Comparison of ENCODE assay signal across 16 cellular contexts in the genomic region with DNA sequence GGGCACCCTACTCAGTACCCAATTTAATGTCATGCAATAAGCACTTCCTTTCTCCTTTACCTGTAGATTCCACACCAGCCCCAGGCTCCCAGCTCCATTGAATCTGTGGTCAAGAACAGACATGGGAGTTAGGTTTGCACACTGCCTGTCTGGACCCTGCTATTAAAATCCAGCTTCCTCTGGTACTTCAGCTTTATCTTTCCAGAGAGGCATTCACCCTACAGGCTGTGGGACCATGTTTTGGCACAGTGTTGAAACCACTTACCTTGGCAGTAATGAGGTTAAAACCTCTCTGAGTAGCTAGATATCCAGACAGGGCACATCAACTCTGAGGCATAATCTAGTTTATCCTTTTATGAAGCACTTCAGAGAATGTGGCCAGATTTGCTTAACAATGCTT.
A peak's percentile ranks its signal among the peaks of the same experiment; 100 is the strongest.
DNase-seq lines count a peak whose midpoint lies in the region; ATAC-seq and TF ChIP-seq lines count a peak whose summit lies in the region.
"Had no signal": no experiment of that assay in that cellular context is flagged by ENCODE, and none has a peak within 500 bp of the region (broad histone marks: within the 10 kb centered on the region; RNA-seq: fewer than 3 reads in every experiment).

No MANE protein-coding gene starts in this region.

- no peaks in the 10 kb centered on the region for H3K27me3 Mint-ChIP-seq in activated CD4-positive, alpha-beta memory T cell treated with anti-CD3 and anti-CD28 coated beads for 36 hours
- H3K27me3 Mint-ChIP-seq: CD4-positive, alpha-beta T cell had no signal

- H3K9ac ChIP-seq in parathyroid adenoma = no peak overlapping the region

- H3K27ac ChIP-seq in right atrium auricular region = no peak overlapping the region
- peak overlapping the region in 5 of 10 donors; percentile 6 to 73 (median 54) for H3K27ac ChIP-seq in heart right ventricle
- peak overlapping the region; percentile 32 for H3K27ac ChIP-seq in parathyroid adenoma
- H3K27ac ChIP-seq: 22Rv1, A549, C4-2B had no signal

- TF ChIP-seq CTCF in right atrium auricular region (IDR thresholded peaks at IDR 0.05) = no peak
- TF ChIP-seq CTCF in heart right ventricle (IDR thresholded peaks at IDR 0.05) = no peak
- TF ChIP-seq CTCF in parathyroid adenoma (IDR thresholded peaks at IDR 0.05) = no peak

- no peak overlapping the region for H3K4me3 ChIP-seq in right atrium auricular region
- no peak overlapping the region for H3K4me3 ChIP-seq in heart right ventricle
- no peak overlapping the region for H3K4me3 ChIP-seq in parathyroid adenoma (ENCODE audit: low read depth, low read length)
- H3K4me3 ChIP-seq: A549, GM23338 had no signal

- peaks cover 3% of the 10 kb centered on the region for H3K9me3 Mint-ChIP-seq in activated CD4-positive, alpha-beta memory T cell treated with anti-CD3 and anti-CD28 coated beads for 36 hours
- H3K9me3 Mint-ChIP-seq: CD4-positive, alpha-beta T cell; GM23338 had no signal

- H3K4me3 Mint-ChIP-seq in activated CD4-positive, alpha-beta memory T cell treated with anti-CD3 and anti-CD28 coated beads for 36 hours = no peak overlapping the region
- H3K4me3 Mint-ChIP-seq: CD4-positive, alpha-beta T cell; GM23338 had no signal

- DNase-seq in NCI-H1092 (lab: John Stamatoyannopoulos, UW) = peak; percentile 0
- no peak for DNase-seq in NCI-H1092 treated with DMSO at 0.1 percent for 48 hours (lab: John Stamatoyannopoulos, UW)
- no peak for DNase-seq in Right ventricle myocardium superior
- no peak for DNase-seq in right atrium auricular region (ENCODE audit: low spot score)
- DNase-seq in heart right ventricle = no peak
- DNase-seq in activated CD4-positive, alpha-beta memory T cell treated with anti-CD3 and anti-CD28 coated beads for 36 hours = no peak
- DNase-seq: AML-193; Caco-2; CD4-positive, alpha-beta T cell; HCEC 1CT had no signal

- no peak overlapping the region for H3K4me2 ChIP-seq in parathyroid adenoma (ENCODE audit: low read length)
- H3K4me2 ChIP-seq: A549, GM23338 had no signal

- H3K9me3 ChIP-seq in right atrium auricular region = no peaks in the 10 kb centered on the region
- H3K9me3 ChIP-seq in heart right ventricle = peaks cover 0 to 3% (median 0%) of the 10 kb centered on the region in 11 donors
- H3K9me3 ChIP-seq in parathyroid adenoma (ENCODE audit: control insufficient read depth, low read length) = no peaks in the 10 kb centered on the region
- H3K9me3 ChIP-seq: A549, Caco-2 had no signal

- POLR2A ChIA-PET in activated CD4-positive, alpha-beta memory T cell treated with anti-CD3 and anti-CD28 coated beads for 36 hours (lab: Charles Lee) = no interaction called here

- ATAC-seq in Right ventricle myocardium superior (ENCODE audit: poor library complexity) (peak; percentile 90), heart right ventricle (peak in 6 of 8 donors; percentile 35 to 83 (median 57)), HG03432 (IDR thresholded peaks at IDR 0.05; ENCODE audit: unreplicated experiment) (no peak)
- ATAC-seq: A549, GM23338 had no signal

- H3K4me1 ChIP-seq in right atrium auricular region (peaks cover 0 to 8% of the 10 kb centered on the region in 2 donors), heart right ventricle (peaks cover 0 to 22% (median 6%) of the 10 kb centered on the region in 9 donors), parathyroid adenoma (peaks cover 4% of the 10 kb centered on the region)
- H3K4me1 ChIP-seq: A549, Caco-2 had no signal

- intact Hi-C loops in Right ventricle myocardium superior (cut with DNase I) (loop anchor here (10.0 kb wide), 1 partner anchor 54 kb away; no protein-coding TSS in a partner anchor), heart right ventricle (cut with DNase I) (no loop called here)
- intact Hi-C loops in activated CD4-positive, alpha-beta memory T cell treated with anti-CD3 and anti-CD28 coated beads for 36 hours (cut with micrococcal nuclease) = no loop called here

- no peak overlapping the region for H3K27ac Mint-ChIP-seq in activated CD4-positive, alpha-beta memory T cell treated with anti-CD3 and anti-CD28 coated beads for 36 hours
- H3K27ac Mint-ChIP-seq: CD4-positive, alpha-beta T cell; GM23338 had no signal

- H3K27me3 ChIP-seq in right atrium auricular region (no peaks in the 10 kb centered on the region), heart right ventricle (no peaks in the 10 kb centered on the region), parathyroid adenoma (ENCODE audit: control insufficient read depth, insufficient read depth, low read length) (no peaks in the 10 kb centered on the region)

- H3K36me3 Mint-ChIP-seq in activated CD4-positive, alpha-beta memory T cell treated with anti-CD3 and anti-CD28 coated beads for 36 hours = no peaks in the 10 kb centered on the region

- CTCF ChIA-PET in activated CD4-positive, alpha-beta memory T cell treated with anti-CD3 and anti-CD28 coated beads for 36 hours (lab: Charles Lee) = no interaction called here

- no peaks in the 10 kb centered on the region for H3K79me2 ChIP-seq in parathyroid adenoma

- H2AFZ ChIP-seq in parathyroid adenoma = peak overlapping the region; percentile 38
- H2AFZ ChIP-seq: GM23338 had no signal

- H3K4me1 Mint-ChIP-seq in activated CD4-positive, alpha-beta memory T cell treated with anti-CD3 and anti-CD28 coated beads for 36 hours (ENCODE audit: low read depth) = no peaks in the 10 kb centered on the region
- H3K4me1 Mint-ChIP-seq: GM23338 had no signal

- H3K36me3 ChIP-seq in right atrium auricular region (no peaks in the 10 kb centered on the region), heart right ventricle (no peaks in the 10 kb centered on the region), parathyroid adenoma (ENCODE audit: control insufficient read depth, insufficient read depth, low read length) (no peaks in the 10 kb centered on the region)
